ENCODE assay signal across 1 cellular context in the genomic region with DNA sequence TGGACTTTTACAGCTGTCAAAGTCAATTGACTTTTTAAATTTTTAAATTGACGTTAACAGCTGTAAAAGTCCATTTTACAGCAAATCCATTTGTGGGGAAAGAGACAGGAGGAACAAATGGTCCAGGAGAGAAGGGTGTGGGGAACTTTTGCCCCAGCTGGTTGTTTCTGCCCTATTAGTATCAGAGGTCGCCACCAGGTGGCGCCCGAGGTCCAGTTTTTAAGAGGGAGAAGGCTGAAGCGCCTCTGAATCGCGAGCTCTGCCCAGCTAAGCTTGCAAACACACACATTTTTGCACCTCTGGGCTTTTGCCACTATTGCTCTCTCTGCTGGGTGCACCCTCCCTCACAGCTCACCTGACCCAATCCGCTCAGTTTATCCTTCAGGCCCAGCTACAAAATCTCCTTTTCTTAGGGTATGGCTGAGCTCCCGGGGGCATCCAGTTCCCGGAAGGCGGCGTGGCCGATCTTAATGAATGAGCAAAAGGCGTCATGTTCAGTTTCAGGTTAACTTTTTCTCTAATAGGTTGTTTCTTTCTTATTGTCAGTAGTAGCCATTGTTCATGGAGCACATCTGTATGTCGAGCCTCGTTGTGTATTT.
A peak's percentile ranks its signal among the peaks of the same experiment; 100 is the strongest.
TF ChIP-seq lines count a peak whose summit lies in the region.

No MANE protein-coding gene starts in this region.

TF ChIP-seq in K562, 482 proteins besides CTCF, POLR2A, EP300 and RAD21 (continued from another document):
- TF ChIP-seq, protein P1, sequence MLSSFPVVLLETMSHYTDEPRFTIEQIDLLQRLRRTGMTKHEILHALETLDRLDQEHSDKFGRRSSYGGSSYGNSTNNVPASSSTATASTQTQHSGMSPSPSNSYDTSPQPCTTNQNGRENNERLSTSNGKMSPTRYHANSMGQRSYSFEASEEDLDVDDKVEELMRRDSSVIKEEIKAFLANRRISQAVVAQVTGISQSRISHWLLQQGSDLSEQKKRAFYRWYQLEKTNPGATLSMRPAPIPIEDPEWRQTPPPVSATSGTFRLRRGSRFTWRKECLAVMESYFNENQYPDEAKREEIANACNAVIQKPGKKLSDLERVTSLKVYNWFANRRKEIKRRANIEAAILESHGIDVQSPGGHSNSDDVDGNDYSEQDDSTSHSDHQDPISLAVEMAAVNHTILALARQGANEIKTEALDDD (IDR thresholded peaks at IDR 0.05), result no peak
- 0 out of 2 replicates have a peak, but pooled peaks have one; percentile 29 for TF ChIP-seq SMAD4 (CRISPR knock-in tag; conservative IDR thresholded peaks at IDR 0.05)
- no peak for TF ChIP-seq SMAD2 (IDR thresholded peaks at IDR 0.05; ENCODE audit: low read depth, low read length)
- TF ChIP-seq THRAP3 (IDR thresholded peaks at IDR 0.05; ENCODE audit: borderline replicate concordance), result no peak
- no peak for TF ChIP-seq TAF7 (tag; IDR thresholded peaks at IDR 0.05)
- TF ChIP-seq, protein P2, sequence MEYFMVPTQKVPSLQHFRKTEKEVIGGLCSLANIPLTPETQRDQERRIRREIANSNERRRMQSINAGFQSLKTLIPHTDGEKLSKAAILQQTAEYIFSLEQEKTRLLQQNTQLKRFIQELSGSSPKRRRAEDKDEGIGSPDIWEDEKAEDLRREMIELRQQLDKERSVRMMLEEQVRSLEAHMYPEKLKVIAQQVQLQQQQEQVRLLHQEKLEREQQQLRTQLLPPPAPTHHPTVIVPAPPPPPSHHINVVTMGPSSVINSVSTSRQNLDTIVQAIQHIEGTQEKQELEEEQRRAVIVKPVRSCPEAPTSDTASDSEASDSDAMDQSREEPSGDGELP (CRISPR knock-in tag; IDR thresholded peaks at IDR 0.05; ENCODE audit: borderline replicate concordance), result peak; percentile 79
TF ChIP-seq in K562: peak in this region for 14.
